In genomic region chr2:219155054-219155644, GRCh38 we compare ENCODE assay signal across 8 cellular contexts. TPM values are rescaled to one million over a fixed set of nuclear protein-coding genes. Genes with fewer than 3 reads are reported as not detected.
DNase-seq lines count a peak whose midpoint lies in the region; ATAC-seq and TF ChIP-seq lines count a peak whose summit lies in the region.

No MANE protein-coding gene starts in this region.

- TF ChIP-seq CTCF in dorsolateral prefrontal cortex (IDR thresholded peaks at IDR 0.05 in 54 of 56, conservative IDR thresholded peaks at IDR 0.05 in 2 of 56; ENCODE audit: low read depth in 1 of 56, partially characterized antibody in 56 of 56), result peak; percentile 60 to 93 (median 78)
- TF ChIP-seq CTCF in lung (IDR thresholded peaks at IDR 0.05; ENCODE audit: control extremely low read depth, extremely low read depth), result peak; percentile 75

- intact Hi-C loops in dorsolateral prefrontal cortex (cut with DNase I), result loop anchor here (1.0 to 10.0 kb wide), 3 partner anchors 98 to 270 kb away; partner anchors contain the start of gene WNT10A (in 1 of the 2)

- DNase-seq in stimulated activated CD4-positive, alpha-beta T cell treated with anti-CD3 and anti-CD28 coated beads, Interleukin-4, amount 100 ng/mL, for 24 hours, result peak; percentile 47
- DNase-seq in stimulated activated CD4-positive, alpha-beta T cell treated with anti-CD3 and anti-CD28 coated beads, Interleukin-12 subunit alpha, Interleukin-12 subunit beta, amount 100 ng/mL, for 4 hours, result no peak
- peak; percentile 48 for DNase-seq in NCI-H1048 (lab: John Stamatoyannopoulos, UW)
- DNase-seq in SJCRH30, result peak; percentile 59 to 92
- DNase-seq in dorsolateral prefrontal cortex, result peak in 2 of 10 donors; percentile 36 to 39
- DNase-seq in lung (ENCODE audit: low spot score), result peak; percentile 48

- no peak overlapping the region for H3K4me3 ChIP-seq in SJCRH30
- H3K4me3 ChIP-seq in dorsolateral prefrontal cortex, result no peak overlapping the region
- no peak overlapping the region for H3K4me3 ChIP-seq in lung

- H3K36me3 ChIP-seq in SJCRH30, result 0 out of 2 replicates have a peak, but pooled peaks cover 2% of the 10 kb centered on the region
- H3K36me3 ChIP-seq in lung (ENCODE audit: control insufficient read depth in 2 of 2, insufficient read depth in 2 of 2, low read length in 2 of 2), result peaks cover 3 to 7% of the 10 kb centered on the region in 2 donors

- H3K27ac ChIP-seq in SJCRH30 (no peak overlapping the region), dorsolateral prefrontal cortex (no peak overlapping the region), lung (ENCODE audit: low read depth in 1 of 2, low read length in 1 of 2) (no peak overlapping the region)

- H3K4me1 ChIP-seq in SJCRH30 (0 out of 2 replicates have a peak, but pooled peaks cover 4% of the 10 kb centered on the region), lung (ENCODE audit: control insufficient read depth in 2 of 2, insufficient read depth in 2 of 2, low read length in 2 of 2) (no peaks in the 10 kb centered on the region)

- H3K9me3 ChIP-seq in SJCRH30 (replicated peaks), result no peaks in the 10 kb centered on the region
- H3K9me3 ChIP-seq in lung (ENCODE audit: control insufficient read depth in 2 of 2, insufficient read depth in 1 of 2, low read length in 1 of 2), result no peaks in the 10 kb centered on the region

- WGBS in lung, 2 donors, result 14 to 18% methylated on average over 4 of the region's 4 CpGs

- H3K27me3 ChIP-seq in SJCRH30, result no peaks in the 10 kb centered on the region
- no peaks in the 10 kb centered on the region for H3K27me3 ChIP-seq in dorsolateral prefrontal cortex
- no peaks in the 10 kb centered on the region for H3K27me3 ChIP-seq in lung (ENCODE audit: control insufficient read depth, insufficient read depth)

- no peak for ATAC-seq in lung (ENCODE audit: insufficient read depth, low FRiP score)
- ATAC-seq in GM21423 (IDR thresholded peaks at IDR 0.05; ENCODE audit: unreplicated experiment), result no peak
- no peak for ATAC-seq in HG02840 (IDR thresholded peaks at IDR 0.05; ENCODE audit: low FRiP score, unreplicated experiment)

RNA-seq across cellular contexts. Expression of gene NHEJ1, which starts 5.5 kb away (rescaled TPM):
- 19.6 and 21.7 TPM in 2 replicates for total RNA-seq in SJCRH30 (2014; rRNA removed; shearing (Covaris generic))
- 10 to 100 TPM in 62 of 120 experiments, 1 to 10 TPM in 58; 5.8 to 16.8 (median 10.2) TPM for total RNA-seq in dorsolateral prefrontal cortex
- total RNA-seq in lung, result 10 to 100 TPM; 13.3 to 21.1 TPM
- 10 to 100 TPM in 1 of 2 donors, 1 to 10 TPM in 1; 8.4 to 11.7 TPM for polyA plus RNA-seq in lung

RNA-seq across cellular contexts. Expression of gene SLC23A3, which starts 14.7 kb away (rescaled TPM):
- total RNA-seq in SJCRH30 (2014; rRNA removed; shearing (Covaris generic)), result 0.10 and 0.13 TPM in 2 replicates
- total RNA-seq in dorsolateral prefrontal cortex, result 1 to 10 TPM in 28 of 120 experiments, under 1 TPM in 59, not detected in 33; 0.17 to 4.5 (median 0.71) TPM
- 1 to 10 TPM; 2.0 to 2.5 TPM for total RNA-seq in lung
- 1 to 10 TPM in 1 of 2 donors, under 1 TPM in 1; 0.80 to 1.7 TPM for polyA plus RNA-seq in lung

RNA-seq across cellular contexts. Expression of gene CNPPD1, which starts 21.6 kb away (rescaled TPM):
- total RNA-seq in SJCRH30 (2014; rRNA removed; shearing (Covaris generic)), result 13.0 and 13.3 TPM in 2 replicates
- 10 to 100 TPM; 30.8 to 60.2 (median 41.8) TPM for total RNA-seq in dorsolateral prefrontal cortex
- total RNA-seq in lung, result 10 to 100 TPM; 27.5 to 66.9 TPM
- 10 to 100 TPM; 37.2 to 60.1 TPM for polyA plus RNA-seq in lung

RNA-seq across cellular contexts. Expression of gene RETREG2, which starts 22.9 kb away (rescaled TPM):
- total RNA-seq in SJCRH30 (2014; rRNA removed; shearing (Covaris generic)), result 32.0 and 38.0 TPM in 2 replicates
- total RNA-seq in dorsolateral prefrontal cortex (100 to 1,000 TPM; 151 to 274 (median 213) TPM), lung (10 to 100 TPM; 42.1 to 80.6 TPM)
- 10 to 100 TPM; 46.8 to 56.6 TPM for polyA plus RNA-seq in lung

RNA-seq across cellular contexts. Expression of gene ZFAND2B, which starts 51.4 kb away (rescaled TPM):
- 16.0 and 16.2 TPM in 2 replicates for total RNA-seq in SJCRH30 (2014; rRNA removed; shearing (Covaris generic))
- total RNA-seq in dorsolateral prefrontal cortex (10 to 100 TPM; 32.2 to 63.9 (median 46.1) TPM), lung (10 to 100 TPM; 28.2 to 41.4 TPM)
- polyA plus RNA-seq in lung, result 10 to 100 TPM; 37.7 to 45.1 TPM
